In genomic region chr12:95641299-95641947, GRCh38 we compare ENCODE assay signal across 22 cellular contexts.
"Had no signal": no experiment of that assay in that cellular context is flagged by ENCODE, and none has a peak within 500 bp of the region (broad histone marks: within the 10 kb centered on the region; RNA-seq: fewer than 3 reads in every experiment).

No MANE protein-coding gene starts in this region.

- H3K27ac Mint-ChIP-seq: dendritic cell treated with granulocyte-macrophage colony-stimulating factor and Interleukin-4, amounts not matched to agents 40 ng/mL and 50 ng/mL, for 4 days; effector memory CD8-positive, alpha-beta T cell; mesothelial cell of epicardium; nephron; type B pancreatic cell had no signal

- H3K9me3 Mint-ChIP-seq: dendritic cell treated with granulocyte-macrophage colony-stimulating factor and Interleukin-4, amounts not matched to agents 40 ng/mL and 50 ng/mL, for 4 days; effector memory CD8-positive, alpha-beta T cell; mesothelial cell of epicardium; nephron; type B pancreatic cell had no signal

- H3K27ac ChIP-seq: epithelial cell of prostate, esophagus squamous epithelium, gastroesophageal sphincter, parathyroid adenoma, prostate gland, skin epidermis, suprapubic skin, thyroid gland had no signal

- H3K4me3 Mint-ChIP-seq: dendritic cell treated with granulocyte-macrophage colony-stimulating factor and Interleukin-4, amounts not matched to agents 40 ng/mL and 50 ng/mL, for 4 days; effector memory CD8-positive, alpha-beta T cell; mesothelial cell of epicardium; naive B cell; nephron; type B pancreatic cell had no signal

- H3K36me3 ChIP-seq: esophagus squamous epithelium, gastroesophageal sphincter, prostate gland, suprapubic skin, thyroid gland had no signal

- H3K27me3 ChIP-seq: esophagus squamous epithelium, gastroesophageal sphincter, suprapubic skin, thyroid gland had no signal

- H3K27me3 Mint-ChIP-seq: dendritic cell treated with granulocyte-macrophage colony-stimulating factor and Interleukin-4, amounts not matched to agents 40 ng/mL and 50 ng/mL, for 4 days; type B pancreatic cell had no signal

- DNase-seq: cerebellar nuclear complex; effector memory CD8-positive, alpha-beta T cell; esophagus squamous epithelium; foreskin fibroblast; glutamatergic neuron; islet precursor cell; naive B cell; occipital lobe; stimulated activated CD4-positive, alpha-beta T cell treated with anti-CD3 and anti-CD28 coated beads, Interleukin-12 subunit alpha, Interleukin-12 subunit beta, amount 100 ng/mL, for 4 hours; stimulated activated naive CD4-positive, alpha-beta T cell; thyroid gland had no signal

- H3K4me1 ChIP-seq: parathyroid adenoma, prostate gland, suprapubic skin had no signal

- H3K9me3 ChIP-seq: esophagus squamous epithelium, gastroesophageal sphincter, prostate gland, suprapubic skin, thyroid gland had no signal

- ATAC-seq: effector memory CD8-positive, alpha-beta T cell; gastroesophageal sphincter; sciatic nerve had no signal

- H3K4me3 ChIP-seq: esophagus squamous epithelium, gastroesophageal sphincter, prostate gland, skin epidermis, suprapubic skin, thyroid gland had no signal

- H3K36me3 Mint-ChIP-seq: mesothelial cell of epicardium, naive B cell, type B pancreatic cell had no signal
